Comparison of ENCODE assay signal across 11 cellular contexts in the genomic region with DNA sequence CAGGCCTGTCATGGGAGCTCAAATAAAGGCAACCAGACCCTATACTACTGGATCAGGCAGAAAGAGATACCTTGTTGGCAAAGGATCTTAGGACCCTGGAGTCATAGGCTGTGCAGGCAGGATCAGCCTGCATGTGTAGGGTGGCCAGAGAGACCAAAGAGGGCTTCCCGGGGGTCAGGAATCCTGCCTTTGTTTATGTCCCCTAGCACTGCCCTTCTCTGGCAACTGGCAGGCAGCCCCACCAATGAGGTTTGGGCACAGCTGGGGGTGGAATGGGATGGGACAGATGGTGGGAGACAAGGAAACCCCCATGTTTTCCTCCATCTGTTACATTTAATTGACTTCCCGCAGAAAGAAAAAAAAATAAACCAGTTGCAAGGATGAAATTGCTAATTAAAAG.
"Had no signal": no experiment of that assay in that cellular context is flagged by ENCODE, and none has a peak within 500 bp of the region (broad histone marks: within the 10 kb centered on the region; RNA-seq: fewer than 3 reads in every experiment).

No MANE protein-coding gene starts in this region.

- H3K36me3 Mint-ChIP-seq: activated naive CD8-positive, alpha-beta T cell; naive thymus-derived CD4-positive, alpha-beta T cell had no signal

- H3K4me1 ChIP-seq: tibial nerve had no signal

- H3K9me3 Mint-ChIP-seq: naive thymus-derived CD4-positive, alpha-beta T cell had no signal

- H3K4me2 ChIP-seq: smooth muscle cell had no signal

- H3K27ac Mint-ChIP-seq: activated naive CD8-positive, alpha-beta T cell; naive thymus-derived CD4-positive, alpha-beta T cell had no signal

- H3K4me3 Mint-ChIP-seq: activated naive CD8-positive, alpha-beta T cell; naive thymus-derived CD4-positive, alpha-beta T cell had no signal

- ATAC-seq: naive thymus-derived CD4-positive, alpha-beta T cell; right cardiac atrium had no signal

- H3K4me1 Mint-ChIP-seq: naive thymus-derived CD4-positive, alpha-beta T cell had no signal

- H3K9me3 ChIP-seq: esophagus squamous epithelium, tibial nerve had no signal

- DNase-seq: activated effector memory CD4-positive, alpha-beta T cell treated with anti-CD3 and anti-CD28 coated beads, Interleukin-2, amount 50 U/mL, for 16 hours; activated T-cell treated with anti-CD3 and anti-CD28 coated beads, Interleukin-2, amount 50 U/mL, for 1 hour; brain microvascular endothelial cell; esophagus squamous epithelium; foreskin fibroblast; mammary epithelial cell; naive thymus-derived CD4-positive, alpha-beta T cell; right cardiac atrium had no signal

- H3K4me3 ChIP-seq: esophagus squamous epithelium, smooth muscle cell, tibial nerve had no signal

- H3K27ac ChIP-seq: brain microvascular endothelial cell, esophagus squamous epithelium, tibial nerve had no signal

- H3K36me3 ChIP-seq: brain microvascular endothelial cell, esophagus squamous epithelium, tibial nerve had no signal
